ENCODE assay signal across 16 cellular contexts in the genomic region with DNA sequence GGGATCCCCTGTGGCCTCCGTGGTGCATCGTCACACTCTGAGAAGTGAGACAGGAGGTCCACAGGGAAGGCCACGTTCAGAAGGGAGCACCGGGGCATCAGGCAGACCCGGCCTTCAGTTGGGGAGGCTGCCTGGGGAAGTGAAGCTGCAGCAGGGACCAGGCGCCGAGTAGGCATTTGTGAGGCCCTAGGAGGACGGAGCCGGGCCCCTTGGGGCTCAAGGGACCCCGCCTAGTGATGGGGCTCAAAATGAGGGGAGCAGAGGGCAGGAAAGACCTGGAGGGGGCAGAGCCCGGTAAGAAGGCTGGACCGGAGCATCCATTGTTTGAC.
A peak's percentile ranks its signal among the peaks of the same experiment; 100 is the strongest.
DNase-seq lines count a peak whose midpoint lies in the region; ATAC-seq, FAIRE-seq and TF ChIP-seq lines count a peak whose summit lies in the region.
"Had no signal": no experiment of that assay in that cellular context is flagged by ENCODE, and none has a peak within 500 bp of the region (broad histone marks: within the 10 kb centered on the region; RNA-seq: fewer than 3 reads in every experiment).

No MANE protein-coding gene starts in this region.

- no peak overlapping the region for H2BK12ac ChIP-seq in H1 (ENCODE audit: low read depth, low read length)

- no peak overlapping the region for H2BK15ac ChIP-seq in H1 (ENCODE audit: low read length)

- H3K56ac ChIP-seq in H1 (replicated peaks; ENCODE audit: insufficient read length, low read depth, low read length): no peak overlapping the region

- H3K27me3 ChIP-seq in HUES64 (ENCODE audit: insufficient read depth, low read length) (peaks cover 8% of the 10 kb centered on the region; the same call in 1 of the 2 replicates), H1 (replicated peaks in 1 of 4; ENCODE audit: control insufficient read depth in 3 of 4, extremely low read depth in 1 of 4, insufficient read depth in 3 of 4, low read length in 3 of 4) (no peaks in the 10 kb centered on the region), upper lobe of left lung (no peaks in the 10 kb centered on the region), SK-N-SH (ENCODE audit: insufficient read depth) (no peaks in the 10 kb centered on the region)
- H3K27me3 ChIP-seq: BE2C had no signal

- H3K9me3 Mint-ChIP-seq in activated T-cell treated with anti-CD3 and anti-CD28 coated beads, Interleukin-2, amount 50 U/mL, for 72 hours: peaks cover 2 to 3% of the 10 kb centered on the region in 2 donors

- H3K4me3 ChIP-seq in HUES64 (ENCODE audit: low read length): no peak overlapping the region
- H3K4me3 ChIP-seq in H1 (ENCODE audit: extremely low read depth in 1 of 4, insufficient read depth in 2 of 4, low read depth in 3 of 4, low read length in 4 of 4): no peak overlapping the region
- no peak overlapping the region for H3K4me3 ChIP-seq in upper lobe of left lung
- no peak overlapping the region for H3K4me3 ChIP-seq in SK-N-SH (ENCODE audit: low read depth in 2 of 2, low read length in 1 of 2)
- H3K4me3 ChIP-seq: A549, GM12878, GM23248, HAP-1 had no signal

- no peak overlapping the region for H3K27ac ChIP-seq in HUES64 (ENCODE audit: low read depth, low read length)
- no peak overlapping the region for H3K27ac ChIP-seq in H1 (ENCODE audit: low read depth, low read length)
- H3K27ac ChIP-seq in upper lobe of left lung: no peak overlapping the region
- no peak overlapping the region for H3K27ac ChIP-seq in SK-N-SH (ENCODE audit: low read depth in 2 of 2, low read length in 1 of 2)
- H3K27ac ChIP-seq: A549, GM23248 had no signal

- no peak overlapping the region for H2AK5ac ChIP-seq in H1 (ENCODE audit: low read depth, low read length)

- H3K4me3 Mint-ChIP-seq in activated T-cell treated with anti-CD3 and anti-CD28 coated beads, Interleukin-2, amount 50 U/mL, for 72 hours: no peak overlapping the region
- H3K4me3 Mint-ChIP-seq: CD8-positive, alpha-beta memory T cell had no signal

- H3K36me3 ChIP-seq in ES-I3 (ENCODE audit: insufficient read depth, low read length): peaks cover 16% of the 10 kb centered on the region
- peaks cover 31% of the 10 kb centered on the region for H3K36me3 ChIP-seq in HUES64 (ENCODE audit: insufficient read depth, low read length)
- peaks cover 0 to 28% (median 7%) of the 10 kb centered on the region in 4 experiments; a peak in 3 of 8 replicates for H3K36me3 ChIP-seq in H1 (ENCODE audit: control insufficient read depth in 2 of 4, insufficient read depth in 4 of 4, low read length in 3 of 4)
- no peaks in the 10 kb centered on the region for H3K36me3 ChIP-seq in upper lobe of left lung
- no peaks in the 10 kb centered on the region for H3K36me3 ChIP-seq in SK-N-SH (replicated peaks in 1 of 2; ENCODE audit: control insufficient read depth in 1 of 2, insufficient read depth in 2 of 2, low read length in 1 of 2)
- H3K36me3 ChIP-seq: BE2C, HAP-1 had no signal

- no peak overlapping the region for H4K91ac ChIP-seq in H1 (replicated peaks; ENCODE audit: insufficient read length, low read length)

- no peak for TF ChIP-seq EP300 in H1 (IDR thresholded peaks at IDR 0.05; ENCODE audit: borderline replicate concordance in 1 of 2, low read depth in 2 of 2, low read length in 2 of 2)
- no peak for TF ChIP-seq EP300 in upper lobe of left lung (IDR thresholded peaks at IDR 0.05)
- no peak for TF ChIP-seq EP300 in SK-N-SH (IDR thresholded peaks at IDR 0.05; ENCODE audit: borderline replicate concordance in 1 of 2, low read depth in 1 of 2, low read length in 1 of 2)

- H3K23me2 ChIP-seq in H1 (ENCODE audit: low read depth, low read length): no peaks in the 10 kb centered on the region; the same call in 1 of the 2 replicates

- peak overlapping the region; percentile 58; the same call in 1 of the 2 replicates for H4K8ac ChIP-seq in H1 (ENCODE audit: extremely low read depth, insufficient read depth, low read length)

- CTCF ChIA-PET in H1 (lab: Charles Lee; ENCODE audit: partially characterized antibody): interaction anchor here (1.1 kb wide), 1 partner anchor 13 kb away, joined by 4 read pairs; no protein-coding TSS in a partner anchor
- CTCF ChIA-PET in SK-N-SH (lab: Yijun Ruan, JAX): no interaction called here

- no peak overlapping the region for H3K27ac Mint-ChIP-seq in activated T-cell treated with anti-CD3 and anti-CD28 coated beads, Interleukin-2, amount 50 U/mL, for 72 hours
- H3K27ac Mint-ChIP-seq: CD8-positive, alpha-beta memory T cell had no signal

- H3K18ac ChIP-seq in H1 (ENCODE audit: extremely low read depth, low read length): no peak overlapping the region

- H3K9ac ChIP-seq in ES-I3 (ENCODE audit: low read depth, low read length) (peak overlapping the region; percentile 28; the same call in 1 of the 2 replicates), HUES64 (ENCODE audit: low read depth, low read length) (peak overlapping the region; percentile 33; the same call in 1 of the 2 replicates), H1 (replicated peaks in 1 of 4; ENCODE audit: extremely low read depth in 1 of 4, low read depth in 3 of 4, low read length in 3 of 4) (no peak overlapping the region), SK-N-SH (no peak overlapping the region)
- H3K9ac ChIP-seq: GM23248 had no signal

- H2BK20ac ChIP-seq in H1 (ENCODE audit: low read length): no peak overlapping the region

- no peak for FAIRE-seq in H1 (lab: Jason Lieb, UNC)
- FAIRE-seq: A549, GM12878, GM18507 had no signal

- H3K79me2 ChIP-seq in H1 (ENCODE audit: control insufficient read depth in 1 of 2, insufficient read depth in 2 of 2, low read length in 2 of 2): no peaks in the 10 kb centered on the region
- no peaks in the 10 kb centered on the region for H3K79me2 ChIP-seq in SK-N-SH (ENCODE audit: insufficient read depth)

- no peak overlapping the region for H2AFZ ChIP-seq in H1 (ENCODE audit: low read length)
- no peak overlapping the region for H2AFZ ChIP-seq in SK-N-SH (ENCODE audit: low read depth)
- H2AFZ ChIP-seq: GM23248 had no signal

- DNase-seq in H1 (ENCODE audit: low read depth in 1 of 2, low spot score in 2 of 2) (peak in 1 of 2 experiments; percentile 71), upper lobe of left lung (peak in 1 of 2 donors; percentile 49), NCI-H1092 treated with DMSO at 0.1 percent for 48 hours (lab: John Stamatoyannopoulos, UW) (no peak), SK-N-SH (no peak)
- no peak for DNase-seq in activated T-cell treated with anti-CD3 and anti-CD28 coated beads, Interleukin-2, amount 50 U/mL, for 72 hours
- DNase-seq: BE2C; CD8-positive, alpha-beta memory T cell; DMS53; GM23248 had no signal

- H2BK5ac ChIP-seq in H1 (ENCODE audit: low read depth, low read length): no peak overlapping the region

- 55% methylated on average over 11 of the region's 12 CpGs for WGBS in HUES64
- 74% methylated on average over 11 of the region's 12 CpGs; no CpG with 5 or more reads in 1 of the 2 experiments for WGBS in H1 (ENCODE audit: extremely low coverage in 1 of 2, insufficient coverage in 1 of 2, insufficient read length in 1 of 2, insufficient replicate concordance in 2 of 2, low coverage in 1 of 2, low lambda C conversion rate in 2 of 2, missing lambda C conversion rate in 1 of 2), 2 experiments
- WGBS in upper lobe of left lung, 2 donors: 81 to 92% methylated on average over 11 of the region's 12 CpGs
- 49% methylated on average over 11 of the region's 12 CpGs for WGBS in SK-N-SH (ENCODE audit: low lambda C conversion rate)

- no peak for TF ChIP-seq POLR2A in H1 (IDR thresholded peaks at IDR 0.05; ENCODE audit: control extremely low read depth in 1 of 2, low read depth in 2 of 2, low read length in 2 of 2)
- no peak for TF ChIP-seq POLR2A in upper lobe of left lung (IDR thresholded peaks at IDR 0.05)

- ATAC-seq in upper lobe of left lung (ENCODE audit: low FRiP score in 2 of 2): peak; percentile 17 to 25
- ATAC-seq in activated T-cell treated with anti-CD3 and anti-CD28 coated beads, Interleukin-2, amount 50 U/mL, for 72 hours (replicated peaks in 1 of 2): no peak
- no peak for ATAC-seq in HG02588 (IDR thresholded peaks at IDR 0.05; ENCODE audit: unreplicated experiment)
- ATAC-seq: A549 had no signal

- no peak for TF ChIP-seq RAD21 in H1 (IDR thresholded peaks at IDR 0.05 in 1 of 2, conservative IDR thresholded peaks at IDR 0.05 in 1 of 2; ENCODE audit: low read depth in 2 of 2, low read length in 2 of 2)
- TF ChIP-seq RAD21 in SK-N-SH (IDR thresholded peaks at IDR 0.05; ENCODE audit: low read length): no peak

- POLR2A ChIA-PET in H1 (lab: Charles Lee; ENCODE audit: partially characterized antibody) (interaction anchor here (1.0 to 4.4 kb wide), 10 partner anchors 9 to 200 kb away, joined by 3 to 44 read pairs (median 4); partner anchors contain the start of gene FAM120AOS), SK-N-SH (lab: Yijun Ruan, JAX) (no interaction called here)

- peaks cover 13% of the 10 kb centered on the region for H3K9me3 ChIP-seq in ES-I3 (ENCODE audit: control insufficient read depth, insufficient read depth, low read length)
- peaks cover 16% of the 10 kb centered on the region for H3K9me3 ChIP-seq in HUES64 (ENCODE audit: insufficient read depth, low read depth, low read length)
- peaks cover 11 to 12% of the 10 kb centered on the region in 2 experiments for H3K9me3 ChIP-seq in H1 (ENCODE audit: insufficient read depth in 2 of 2, low read depth in 1 of 2, low read length in 1 of 2)
- H3K9me3 ChIP-seq in upper lobe of left lung: peaks cover 0 to 7% (median 2%) of the 10 kb centered on the region in 4 donors
- H3K9me3 ChIP-seq in SK-N-SH: no peaks in the 10 kb centered on the region
- H3K9me3 ChIP-seq: A549, HAP-1 had no signal

- H3K23ac ChIP-seq in H1 (ENCODE audit: insufficient read length): no peak overlapping the region

- peaks cover 24% of the 10 kb centered on the region for H3K27me3 Mint-ChIP-seq in activated T-cell treated with anti-CD3 and anti-CD28 coated beads, Interleukin-2, amount 50 U/mL, for 72 hours (ENCODE audit: low read depth)

- no peak for TF ChIP-seq CTCF in H1 (IDR thresholded peaks at IDR 0.05; ENCODE audit: control extremely low read depth in 1 of 3, insufficient read depth in 1 of 3, low read depth in 1 of 3, low read length in 3 of 3)
- no peak for TF ChIP-seq CTCF in upper lobe of left lung (IDR thresholded peaks at IDR 0.05)
- TF ChIP-seq CTCF in SK-N-SH (IDR thresholded peaks at IDR 0.05): no peak

- no peak overlapping the region for H3K4ac ChIP-seq in H1 (replicated peaks; ENCODE audit: insufficient read length, low read depth, low read length)

- H3K9me2 ChIP-seq in SK-N-SH: no peaks in the 10 kb centered on the region

- peak overlapping the region in 1 of 2 experiments; percentile 57; a peak in 2 of 4 replicates for H3K4me2 ChIP-seq in H1 (ENCODE audit: insufficient read depth in 1 of 2, low read depth in 2 of 2, low read length in 2 of 2)
- no peak overlapping the region for H3K4me2 ChIP-seq in SK-N-SH
- H3K4me2 ChIP-seq: A549 had no signal

- H4K20me1 ChIP-seq in H1 (replicated peaks in 1 of 2; ENCODE audit: control insufficient read depth in 1 of 2, insufficient read depth in 2 of 2, low read length in 2 of 2) (no peaks in the 10 kb centered on the region), SK-N-SH (ENCODE audit: insufficient read depth) (no peaks in the 10 kb centered on the region)

- peaks cover 0 to 3% of the 10 kb centered on the region in 2 donors for H3K36me3 Mint-ChIP-seq in activated T-cell treated with anti-CD3 and anti-CD28 coated beads, Interleukin-2, amount 50 U/mL, for 72 hours (ENCODE audit: insufficient read depth in 2 of 2)

- no peak overlapping the region for H2BK120ac ChIP-seq in H1 (replicated peaks; ENCODE audit: low read depth, low read length)

- H3K4me1 ChIP-seq in ES-I3 (ENCODE audit: insufficient read depth, low read length) (no peaks in the 10 kb centered on the region), HUES64 (ENCODE audit: insufficient read depth, low read length) (no peaks in the 10 kb centered on the region), H1 (replicated peaks in 1 of 4; ENCODE audit: control insufficient read depth in 3 of 4, insufficient read depth in 4 of 4, low read length in 3 of 4) (peaks cover 0 to 10% (median 0%) of the 10 kb centered on the region in 4 experiments; a peak in 1 of 7 replicates), upper lobe of left lung (no peaks in the 10 kb centered on the region), SK-N-SH (ENCODE audit: control insufficient read depth in 1 of 2, insufficient read depth in 2 of 2, low read depth in 1 of 2, low read length in 1 of 2) (no peaks in the 10 kb centered on the region)
- H3K4me1 ChIP-seq: A549, BE2C, HAP-1 had no signal

- H3F3A ChIP-seq in SK-N-SH (replicated peaks; ENCODE audit: insufficient read depth): no peaks in the 10 kb centered on the region

- no peak overlapping the region for H3K14ac ChIP-seq in H1 (ENCODE audit: insufficient read length)

- H3K79me1 ChIP-seq in H1 (ENCODE audit: low read depth, low read length): no peaks in the 10 kb centered on the region

- no peaks in the 10 kb centered on the region for H3K4me1 Mint-ChIP-seq in activated T-cell treated with anti-CD3 and anti-CD28 coated beads, Interleukin-2, amount 50 U/mL, for 72 hours (ENCODE audit: low read depth)
- H3K4me1 Mint-ChIP-seq: CD8-positive, alpha-beta memory T cell had no signal

- H4K5ac ChIP-seq in H1 (ENCODE audit: insufficient read length, low read depth, low read length): no peak overlapping the region

Comparison
In these comparisons a context has a peak if more than half of its experiments do, and no peak if none do; other contexts are left out.
1. H3K9ac ChIP-seq: peak in ES-I3 (single experiment) and HUES64 (single experiment); none in H1 (0 of 4) and SK-N-SH (single experiment).
2. ATAC-seq: peak in upper lobe of left lung (2 of 2); none in activated T-cell treated with anti-CD3 and anti-CD28 coated beads, Interleukin-2, amount 50 U/mL, for 72 hours (0 of 2) and HG02588 (single experiment).